11 cellular contexts compared by ENCODE assay signal in genomic region chr6:499617-500016, GRCh38.
DNase-seq lines count a peak whose midpoint lies in the region; ATAC-seq lines count a peak whose summit lies in the region.
"Had no signal": no experiment of that assay in that cellular context is flagged by ENCODE, and none has a peak within 500 bp of the region (broad histone marks: within the 10 kb centered on the region; RNA-seq: fewer than 3 reads in every experiment).

No MANE protein-coding gene starts in this region.

- peaks cover 85% of the 10 kb centered on the region for H3K4me1 Mint-ChIP-seq in activated naive CD8-positive, alpha-beta T cell (ENCODE audit: low read depth)

- ATAC-seq in HG03175 (IDR thresholded peaks at IDR 0.05; ENCODE audit: unreplicated experiment) (peak; percentile 42), HG03442 (IDR thresholded peaks at IDR 0.05; ENCODE audit: unreplicated experiment) (no peak), HG03571 (IDR thresholded peaks at IDR 0.05; ENCODE audit: unreplicated experiment) (no peak)

- H3K9me3 Mint-ChIP-seq in activated naive CD8-positive, alpha-beta T cell (ENCODE audit: low read depth) = no peaks in the 10 kb centered on the region

- peaks cover 24% of the 10 kb centered on the region for H3K36me3 Mint-ChIP-seq in activated naive CD8-positive, alpha-beta T cell

- DNase-seq in stimulated activated naive CD4-positive, alpha-beta T cell treated with Interleukin-2 at 50 U/mL for 16 hours (lab: John Stamatoyannopoulos, UW) = peak; percentile 38
- no peak for DNase-seq in stimulated activated naive CD4-positive, alpha-beta T cell (lab: John Stamatoyannopoulos, UW)
- DNase-seq in NCI-H187 treated with DMSO at 0.1 percent for 48 hours (lab: John Stamatoyannopoulos, UW) (no peak), occipital lobe (lab: John Stamatoyannopoulos, UW) (no peak)
- DNase-seq: H7, NCI-H2081, SK-N-SH had no signal

- peak overlapping the region; percentile 99 for H3K27ac Mint-ChIP-seq in activated naive CD8-positive, alpha-beta T cell

- peak overlapping the region; percentile 87 for H3K4me3 Mint-ChIP-seq in activated naive CD8-positive, alpha-beta T cell

- H3K27me3 Mint-ChIP-seq in activated naive CD8-positive, alpha-beta T cell = no peaks in the 10 kb centered on the region
